ENCODE assay signal across 8 cellular contexts in genomic region chr16:72092832-72093447, GRCh38. TPM values are rescaled to one million over a fixed set of nuclear protein-coding genes. Genes with fewer than 3 reads are reported as not detected.
DNase-seq lines count a peak whose midpoint lies in the region; ATAC-seq and TF ChIP-seq lines count a peak whose summit lies in the region.

No MANE protein-coding gene starts in this region.

- POLR2A ChIA-PET in SK-N-SH (lab: Yijun Ruan, JAX), result interaction anchor here (0.9 to 1.0 kb wide), 2 partner anchors 8 to 106 kb away, joined by 3 to 6 read pairs; no protein-coding TSS in a partner anchor

- no peak for TF ChIP-seq EP300 in SK-N-SH (IDR thresholded peaks at IDR 0.05; ENCODE audit: borderline replicate concordance in 1 of 2, low read depth in 1 of 2, low read length in 1 of 2)

- H3K9me3 ChIP-seq in SK-N-SH (no peaks in the 10 kb centered on the region), mucosa of rectum (ENCODE audit: control insufficient read depth in 2 of 2, low read length in 2 of 2) (no peaks in the 10 kb centered on the region)

- CTCF ChIA-PET in SK-N-SH (lab: Yijun Ruan, JAX), result interaction anchor here (1.3 to 1.4 kb wide), 2 partner anchors 24 to 26 kb away, joined by 3 to 4 read pairs; no protein-coding TSS in a partner anchor

- H3K4me3 ChIP-seq in SK-N-SH (ENCODE audit: low read depth in 2 of 2, low read length in 1 of 2) (peak overlapping the region; percentile 97 to 100), mucosa of rectum (ENCODE audit: low read length in 2 of 2) (peak overlapping the region; percentile 96 to 99)

- peak; percentile 39 for ATAC-seq in GM18511 (IDR thresholded peaks at IDR 0.05; ENCODE audit: unreplicated experiment)
- ATAC-seq in HG03280 (IDR thresholded peaks at IDR 0.05; ENCODE audit: unreplicated experiment), result no peak

- under 1% methylated on average over 21 of the region's 22 CpGs for WGBS in SK-N-SH (ENCODE audit: low lambda C conversion rate)

- H3K9me2 ChIP-seq in SK-N-SH, result no peaks in the 10 kb centered on the region

- peaks cover 4% of the 10 kb centered on the region for H3F3A ChIP-seq in SK-N-SH (replicated peaks; ENCODE audit: insufficient read depth)

- H3K4me1 ChIP-seq in SK-N-SH (ENCODE audit: control insufficient read depth in 1 of 2, insufficient read depth in 2 of 2, low read depth in 1 of 2, low read length in 1 of 2) (peaks cover 9 to 19% of the 10 kb centered on the region in 2 experiments; a peak in 3 of 4 replicates), mucosa of rectum (ENCODE audit: control insufficient read depth in 2 of 2, insufficient read depth in 2 of 2, low read length in 2 of 2) (peaks cover 18 to 22% of the 10 kb centered on the region in 2 donors)

- TF ChIP-seq CTCF in SK-N-SH (IDR thresholded peaks at IDR 0.05) (no peak), endothelial cell (IDR thresholded peaks at IDR 0.05; ENCODE audit: unreplicated experiment) (no peak)

- peak overlapping the region; percentile 97 for H3K27ac Mint-ChIP-seq in endothelial cell (ENCODE audit: unreplicated experiment)

- TF ChIP-seq RAD21 in SK-N-SH (IDR thresholded peaks at IDR 0.05; ENCODE audit: low read length), result no peak

- peaks cover 37% of the 10 kb centered on the region for H3K36me3 Mint-ChIP-seq in endothelial cell (ENCODE audit: low read depth, unreplicated experiment)

- H3K27me3 Mint-ChIP-seq in endothelial cell (ENCODE audit: unreplicated experiment), result peaks cover 9% of the 10 kb centered on the region

- peak overlapping the region; percentile 73 for H3K4me2 ChIP-seq in SK-N-SH

- no peaks in the 10 kb centered on the region for H3K9me3 Mint-ChIP-seq in endothelial cell (ENCODE audit: unreplicated experiment)

- H3K36me3 ChIP-seq in SK-N-SH (replicated peaks in 1 of 2; ENCODE audit: control insufficient read depth in 1 of 2, insufficient read depth in 2 of 2, low read length in 1 of 2), result peaks cover 32 to 48% of the 10 kb centered on the region in 2 experiments
- H3K36me3 ChIP-seq in mucosa of rectum (ENCODE audit: control insufficient read depth in 2 of 2, insufficient read depth in 2 of 2, low read length in 2 of 2), result peaks cover 36 to 43% of the 10 kb centered on the region in 2 donors

- no peaks in the 10 kb centered on the region for H4K20me1 ChIP-seq in SK-N-SH (ENCODE audit: insufficient read depth)

- H3K27ac ChIP-seq in SK-N-SH (ENCODE audit: low read depth in 2 of 2, low read length in 1 of 2) (peak overlapping the region; percentile 69 to 73), mucosa of rectum (ENCODE audit: low read depth in 2 of 2, low read length in 2 of 2) (peak overlapping the region; percentile 89 to 91)

- peaks cover 62% of the 10 kb centered on the region for H3K79me2 ChIP-seq in SK-N-SH (ENCODE audit: insufficient read depth)

- H3K4me1 Mint-ChIP-seq in endothelial cell (ENCODE audit: unreplicated experiment), result peaks cover 33% of the 10 kb centered on the region

- DNase-seq in ACHN, result peak; percentile 75
- DNase-seq in SK-N-SH, result no peak
- peak; percentile 17 for DNase-seq in endothelial cell (ENCODE audit: low spot score)
- DNase-seq in NAMALWA (ENCODE audit: low spot score), result no peak
- no peak for DNase-seq in activated CD8-positive, alpha-beta memory T cell treated with anti-CD3 and anti-CD28 coated beads, Interleukin-2, amount 50 U/mL, for 48 hours

- peak overlapping the region; percentile 73 for H3K9ac ChIP-seq in SK-N-SH
- peak overlapping the region; percentile 74 to 95 for H3K9ac ChIP-seq in mucosa of rectum (ENCODE audit: low read depth in 1 of 2, low read length in 2 of 2)

- in situ Hi-C loops in ACHN (cut with HindIII; ENCODE audit: low pct_ligation_motif_present, low pct_unique_long_range_greater_than_20kb, low sequenced_read_pairs), result no loop called here

- H3K4me3 Mint-ChIP-seq in endothelial cell (ENCODE audit: unreplicated experiment), result peak overlapping the region; percentile 98

- H3K27me3 ChIP-seq in SK-N-SH (ENCODE audit: insufficient read depth) (no peaks in the 10 kb centered on the region), mucosa of rectum (ENCODE audit: control insufficient read depth in 2 of 2, insufficient read depth in 2 of 2, low read length in 2 of 2) (no peaks in the 10 kb centered on the region)

- peak overlapping the region; percentile 96 for H2AFZ ChIP-seq in SK-N-SH (ENCODE audit: low read depth)

TF ChIP-seq in SK-N-SH, 30 proteins besides CTCF, POLR2A, EP300 and RAD21:
- no peak for TF ChIP-seq GATA2 (CRISPR knock-in tag; IDR thresholded peaks at IDR 0.05)
- TF ChIP-seq CHD2 (IDR thresholded peaks at IDR 0.05; ENCODE audit: low read length, partially characterized antibody), result no peak
- TF ChIP-seq TAF1 (IDR thresholded peaks at IDR 0.05; ENCODE audit: borderline replicate concordance, low read depth, low read length), result no peak
- TF ChIP-seq SIN3A (IDR thresholded peaks at IDR 0.05; ENCODE audit: borderline replicate concordance, low read depth, low read length), result no peak
- TF ChIP-seq SMC3 (IDR thresholded peaks at IDR 0.05; ENCODE audit: low read depth, low read length), result no peak
- no peak for TF ChIP-seq TEAD4 (IDR thresholded peaks at IDR 0.05; ENCODE audit: borderline replicate concordance, insufficient read depth)
- TF ChIP-seq NFIC (IDR thresholded peaks at IDR 0.05; ENCODE audit: borderline replicate concordance), result no peak
- peak; percentile 86; the same call in 1 of the 2 replicates for TF ChIP-seq MXI1 (IDR thresholded peaks at IDR 0.05; ENCODE audit: low read depth, low read length)
- TF ChIP-seq JUND (IDR thresholded peaks at IDR 0.05), result no peak
- TF ChIP-seq ELF1 (IDR thresholded peaks at IDR 0.05), result no peak
- TF ChIP-seq FOSL2 (IDR thresholded peaks at IDR 0.05; ENCODE audit: borderline replicate concordance, low read depth), result no peak
- no peak for TF ChIP-seq TCF12 (IDR thresholded peaks at IDR 0.05)
- TF ChIP-seq MAX (IDR thresholded peaks at IDR 0.05; ENCODE audit: low read depth), result no peak
- peak; percentile 89 for TF ChIP-seq PBX3 (IDR thresholded peaks at IDR 0.05)

RNA-seq across cellular contexts. Expression of gene TXNL4B, which starts 0.5 kb away (rescaled TPM):
- 8.9 and 12.7 TPM in 2 replicates for polyA plus RNA-seq in SK-N-SH (2012; rRNA removed)
- polyA plus RNA-seq in SK-N-SH (2012; cell fraction: cytosol; rRNA removed), result 11.9 and 13.3 TPM in 2 replicates
- 7.1 and 11.7 TPM in 2 replicates for polyA plus RNA-seq in SK-N-SH (2012; cell fraction: nucleus; rRNA removed)
- total RNA-seq in endothelial cell (ENCODE audit: unreplicated experiment), result 10.9 TPM

RNA-seq across cellular contexts. Expression of gene DHX38, which starts 0.7 kb away (rescaled TPM):
- 60.2 and 75.0 TPM in 2 replicates for polyA plus RNA-seq in SK-N-SH (2012; rRNA removed)
- polyA plus RNA-seq in SK-N-SH (2012; cell fraction: cytosol; rRNA removed), result 42.4 and 45.6 TPM in 2 replicates
- 182 and 196 TPM in 2 replicates for polyA plus RNA-seq in SK-N-SH (2012; cell fraction: nucleus; rRNA removed)
- total RNA-seq in endothelial cell (ENCODE audit: unreplicated experiment), result 84.6 TPM

RNA-seq across cellular contexts. Expression of gene HPR, which starts 29.9 kb away (rescaled TPM):
- polyA plus RNA-seq in SK-N-SH (2012; rRNA removed), result not detected in 2 replicates
- polyA plus RNA-seq in SK-N-SH (2012; cell fraction: cytosol; rRNA removed), result not detected in 2 replicates
- polyA plus RNA-seq in SK-N-SH (2012; cell fraction: nucleus; rRNA removed), result not detected in 2 replicates
- total RNA-seq in endothelial cell (ENCODE audit: unreplicated experiment), result 0.97 TPM

RNA-seq across cellular contexts. Expression of gene HP, which starts 38.6 kb away (rescaled TPM):
- not detected in 2 replicates for polyA plus RNA-seq in SK-N-SH (2012; rRNA removed)
- not detected in 2 replicates for polyA plus RNA-seq in SK-N-SH (2012; cell fraction: cytosol; rRNA removed)
- not detected in 2 replicates for polyA plus RNA-seq in SK-N-SH (2012; cell fraction: nucleus; rRNA removed)
- total RNA-seq in endothelial cell (ENCODE audit: unreplicated experiment), result not detected

Comparison
In these comparisons a context has a peak if more than half of its experiments do, and no peak if none do; other contexts are left out.
1. DNase-seq: peak in ACHN (single experiment) and endothelial cell (single experiment); none in SK-N-SH (single experiment), NAMALWA (single experiment) and activated CD8-positive, alpha-beta memory T cell treated with anti-CD3 and anti-CD28 coated beads, Interleukin-2, amount 50 U/mL, for 48 hours (single experiment).